Comparison of ENCODE assay signal across 18 cellular contexts in genomic region chr1:94628174-94628843, GRCh38.
"Had no signal": no experiment of that assay in that cellular context is flagged by ENCODE, and none has a peak within 500 bp of the region (broad histone marks: within the 10 kb centered on the region; RNA-seq: fewer than 3 reads in every experiment).

No MANE protein-coding gene starts in this region.

- H3K36me3 ChIP-seq: cardiac muscle cell, left lung, tibial nerve had no signal

- H3K9me3 ChIP-seq: psoas muscle, testis had no signal

- H3K27ac ChIP-seq: cardiac muscle cell, foreskin keratinocyte, left lung, psoas muscle, tibial nerve had no signal

- ATAC-seq: foreskin keratinocyte, left lung, psoas muscle had no signal

- H3K4me1 Mint-ChIP-seq: naive B cell had no signal

- H3K9me3 Mint-ChIP-seq: nephron had no signal

- DNase-seq: cerebellar nuclear complex; dermis blood vessel endothelial cell; erythroblast; foreskin keratinocyte; hypothalamus; left lung; mesendoderm; naive B cell; psoas muscle; retina; small intestine; stimulated activated CD4-positive, alpha-beta T cell treated with anti-CD3 and anti-CD28 coated beads, Interleukin-2, amount 100 ng/mL, for 48 hours; testis had no signal

- H3K27ac Mint-ChIP-seq: naive B cell; nephron; stimulated activated naive CD8-positive, alpha-beta T cell treated with anti-CD3 and anti-CD28 coated beads, Interleukin-15, Interleukin-2, amounts not matched to agents 100 ng/mL and 50 ng/mL, for 24 hours had no signal

- H3K4me1 ChIP-seq: psoas muscle, tibial nerve had no signal

- H3K36me3 Mint-ChIP-seq: naive B cell had no signal

- H3K4me3 ChIP-seq: cardiac muscle cell, left lung, lung, psoas muscle, testis, tibial nerve had no signal

- H3K27me3 ChIP-seq: cardiac muscle cell, foreskin keratinocyte, left lung, testis, tibial nerve had no signal

- H3K4me3 Mint-ChIP-seq: naive B cell; nephron; stimulated activated naive CD8-positive, alpha-beta T cell treated with anti-CD3 and anti-CD28 coated beads, Interleukin-15, Interleukin-2, amounts not matched to agents 100 ng/mL and 50 ng/mL, for 24 hours had no signal
